ENCODE assay signal across 15 cellular contexts in the genomic region with DNA sequence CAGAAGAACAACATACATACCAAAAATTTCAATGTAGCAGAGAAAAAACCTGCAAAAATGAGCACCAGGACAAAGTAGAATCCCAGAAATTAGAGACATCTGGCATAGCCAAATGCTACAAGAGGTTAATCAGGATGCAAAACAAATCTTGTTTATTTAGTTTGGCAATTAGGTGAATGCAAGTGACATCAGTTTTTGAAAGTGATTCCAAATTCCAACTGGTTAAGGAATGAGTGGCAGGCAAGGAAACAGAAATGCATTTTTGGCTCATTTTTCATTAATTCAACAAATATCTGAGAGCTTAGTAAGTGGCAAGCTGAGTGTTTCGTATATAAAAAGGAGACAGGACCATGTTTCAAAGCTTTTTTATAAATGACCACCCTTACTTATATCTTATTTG. TPM values are rescaled to one million over a fixed set of nuclear protein-coding genes. Genes with fewer than 3 reads are reported as not detected.
DNase-seq lines count a peak whose midpoint lies in the region; ATAC-seq, FAIRE-seq and TF ChIP-seq lines count a peak whose summit lies in the region.
"Had no signal": no experiment of that assay in that cellular context is flagged by ENCODE, and none has a peak within 500 bp of the region (broad histone marks: within the 10 kb centered on the region; RNA-seq: fewer than 3 reads in every experiment).

No MANE protein-coding gene starts in this region.

- H3K9me3 ChIP-seq in PC-3 (ENCODE audit: low read length) (no peaks in the 10 kb centered on the region), endothelial cell of umbilical vein (replicated peaks; ENCODE audit: control insufficient read depth, insufficient read depth, low read length) (no peaks in the 10 kb centered on the region), trophoblast cell (ENCODE audit: insufficient read depth, low read depth, low read length) (no peaks in the 10 kb centered on the region)

- H3K27ac ChIP-seq in PC-3 (ENCODE audit: low read length) (no peak overlapping the region), endothelial cell of umbilical vein (ENCODE audit: insufficient read depth, low read depth, low read length) (no peak overlapping the region), trophoblast cell (ENCODE audit: low read depth, low read length) (no peak overlapping the region)
- H3K27ac ChIP-seq: foreskin keratinocyte had no signal

- H2BK12ac ChIP-seq in trophoblast cell (ENCODE audit: low read length), result no peak overlapping the region

- ATAC-seq in PC-3, result peak; percentile 43
- no peak for ATAC-seq in activated CD4-positive, alpha-beta T cell treated with anti-CD3 and anti-CD28 coated beads for 36 hours
- ATAC-seq: foreskin keratinocyte; natural killer cell treated with Interleukin-12 subunit alpha and Interleukin-12 subunit beta and Interleukin-15 and Interleukin-18, amount 100 ng/mL, for 72 hours had no signal

- no peak overlapping the region for H3K18ac ChIP-seq in trophoblast cell (ENCODE audit: low read length)

- no peaks in the 10 kb centered on the region for H3F3A ChIP-seq in PC-3 (ENCODE audit: low read length, unreplicated experiment)

- intact Hi-C loops in PC-3 (cut with micrococcal nuclease) (no loop called here), endothelial cell of umbilical vein (cut with micrococcal nuclease) (no loop called here)
- intact Hi-C loops in activated CD4-positive, alpha-beta T cell treated with anti-CD3 and anti-CD28 coated beads for 36 hours (cut with DNase I, micrococcal nuclease), result loop anchor here in 1 of 2 experiments (5.0 kb wide), 1 partner anchor 43 kb away; no protein-coding TSS in a partner anchor

- H3K79me2 ChIP-seq in PC-3 (ENCODE audit: low read length) (peaks cover 100% of the 10 kb centered on the region), endothelial cell of umbilical vein (ENCODE audit: control insufficient read depth, insufficient read depth, low read length) (peaks cover 98% of the 10 kb centered on the region), trophoblast cell (ENCODE audit: control insufficient read depth, insufficient read depth, low read length, poor library complexity) (peaks cover 5% of the 10 kb centered on the region)

- BruUV-seq in PC-3 (replicated peaks; lab: Mats Ljungman, UMichigan) (no TSS peak), endothelial cell of umbilical vein (replicated peaks; lab: Mats Ljungman, UMichigan) (no TSS peak)

- no peak overlapping the region for H3K23ac ChIP-seq in trophoblast cell (ENCODE audit: low read length)

- no peak overlapping the region for H3K27ac Mint-ChIP-seq in activated CD4-positive, alpha-beta T cell treated with anti-CD3 and anti-CD28 coated beads for 36 hours
- H3K27ac Mint-ChIP-seq: activated T-helper 2 cell treated with anti-CD3 and anti-CD28 coated beads, Interferon-gamma antibody, Interleukin-2, Interleukin-4, amounts not matched to agents 10 μg/mL and 5 μg/mL and 100 μg/mL, durations not matched to agents 14 hours and 24 hours and 36 hours had no signal

- H3K79me1 ChIP-seq in trophoblast cell (ENCODE audit: low read length), result no peaks in the 10 kb centered on the region

- H3K9ac ChIP-seq in PC-3 (ENCODE audit: low read length), result no peak overlapping the region
- no peak overlapping the region for H3K9ac ChIP-seq in endothelial cell of umbilical vein (replicated peaks; ENCODE audit: extremely low read depth, insufficient read depth, low read length)
- no peak overlapping the region for H3K9ac ChIP-seq in trophoblast cell (ENCODE audit: low read length)

- H3K4me2 ChIP-seq in PC-3 (ENCODE audit: low read length), result no peak overlapping the region
- H3K4me2 ChIP-seq in endothelial cell of umbilical vein (ENCODE audit: insufficient read depth, low read length), result no peak overlapping the region
- no peak overlapping the region for H3K4me2 ChIP-seq in trophoblast cell (ENCODE audit: low read length)

- no peak overlapping the region for H3K4ac ChIP-seq in trophoblast cell (ENCODE audit: low read depth, low read length)

- H4K91ac ChIP-seq in trophoblast cell (ENCODE audit: low read depth, low read length), result no peak overlapping the region

- no peak overlapping the region for H3K14ac ChIP-seq in trophoblast cell (ENCODE audit: low read length)

- H3K9me1 ChIP-seq in endothelial cell of umbilical vein (replicated peaks; ENCODE audit: control insufficient read depth, extremely low read depth, insufficient read depth, low read length), result no peaks in the 10 kb centered on the region

- H3K36me3 ChIP-seq in PC-3 (ENCODE audit: low read depth, low read length), result no peaks in the 10 kb centered on the region
- H3K36me3 ChIP-seq in endothelial cell of umbilical vein (ENCODE audit: control insufficient read depth in 2 of 2, extremely low read depth in 1 of 2, insufficient read depth in 2 of 2, low read length in 2 of 2), result no peaks in the 10 kb centered on the region
- no peaks in the 10 kb centered on the region for H3K36me3 ChIP-seq in trophoblast cell (ENCODE audit: control insufficient read depth in 1 of 2, insufficient read depth in 2 of 2, low read length in 2 of 2)

- H3K27me3 ChIP-seq in PC-3 (ENCODE audit: low read length) (no peaks in the 10 kb centered on the region), endothelial cell of umbilical vein (ENCODE audit: control insufficient read depth in 2 of 2, insufficient read depth in 2 of 2, low read length in 2 of 2) (no peaks in the 10 kb centered on the region), trophoblast cell (ENCODE audit: insufficient read depth, low read length) (no peaks in the 10 kb centered on the region)
- H3K27me3 ChIP-seq: foreskin keratinocyte had no signal

- H3K9me2 ChIP-seq in PC-3 (replicated peaks; ENCODE audit: low read length), result no peaks in the 10 kb centered on the region

- POLR2A ChIA-PET in PC-3 (lab: Charles Lee; ENCODE audit: unreplicated experiment), result no interaction called here
- POLR2A ChIA-PET in endothelial cell of umbilical vein (lab: Charles Lee), result no interaction called here
- POLR2A ChIA-PET in activated CD4-positive, alpha-beta T cell treated with anti-CD3 and anti-CD28 coated beads for 36 hours (lab: Charles Lee), result interaction anchor here (0.6 kb wide), 1 partner anchor 44 kb away, joined by 6 read pairs; no protein-coding TSS in a partner anchor

- no peak overlapping the region for H2BK5ac ChIP-seq in trophoblast cell (ENCODE audit: low read depth, low read length, poor library complexity)

- H2AFZ ChIP-seq in PC-3 (ENCODE audit: low read length) (no peak overlapping the region), endothelial cell of umbilical vein (ENCODE audit: low read depth, low read length) (no peak overlapping the region), trophoblast cell (ENCODE audit: insufficient read depth, low read length, poor library complexity) (no peak overlapping the region)

- H3K27me3 Mint-ChIP-seq in activated CD4-positive, alpha-beta T cell treated with anti-CD3 and anti-CD28 coated beads for 36 hours, result no peaks in the 10 kb centered on the region
- H3K27me3 Mint-ChIP-seq: natural killer cell treated with Interleukin-12 subunit alpha and Interleukin-12 subunit beta and Interleukin-15 and Interleukin-18, amount 100 ng/mL, for 72 hours had no signal

- dilution Hi-C loops in endothelial cell of umbilical vein (cut with MboI; ENCODE audit: extremely low pct_ligation_motif_present, low sequenced_read_pairs), result no loop called here

- WGBS in trophoblast cell (ENCODE audit: extremely low coverage, insufficient coverage, insufficient read length), result no CpG with 5 or more reads among the region's 1 CpG

- no peaks in the 10 kb centered on the region for H3K9me3 Mint-ChIP-seq in activated CD4-positive, alpha-beta T cell treated with anti-CD3 and anti-CD28 coated beads for 36 hours (ENCODE audit: low read depth)
- H3K9me3 Mint-ChIP-seq: activated T-helper 2 cell treated with anti-CD3 and anti-CD28 coated beads, Interferon-gamma antibody, Interleukin-2, Interleukin-4, amounts not matched to agents 10 μg/mL and 5 μg/mL and 100 μg/mL, durations not matched to agents 14 hours and 24 hours and 36 hours; natural killer cell treated with Interleukin-12 subunit alpha and Interleukin-12 subunit beta and Interleukin-15 and Interleukin-18, amount 100 ng/mL, for 72 hours had no signal

- no peak for TF ChIP-seq POLR2A in endothelial cell of umbilical vein (IDR thresholded peaks at IDR 0.05; ENCODE audit: low read depth, low read length)

- no peak overlapping the region for H4K8ac ChIP-seq in trophoblast cell (ENCODE audit: low read depth, low read length)

- H2BK120ac ChIP-seq in trophoblast cell (ENCODE audit: insufficient read depth, low read length, poor library complexity), result no peak overlapping the region

- DNase-seq in EL (peak; percentile 80), PC-3 (peak; percentile 48), endothelial cell of umbilical vein (ENCODE audit: low read depth, low spot score) (peak; percentile 45), trophoblast cell (peak; percentile 21 to 94), OCI-M1 (lab: John Stamatoyannopoulos, UW) (no peak), glomerular visceral epithelial cell (ENCODE audit: extremely low spot score) (no peak)
- no peak for DNase-seq in activated CD4-positive, alpha-beta T cell treated with anti-CD3 and anti-CD28 coated beads for 36 hours
- DNase-seq: cerebellar nuclear complex, foreskin keratinocyte, KBM-7, kidney, NCI-H2029 treated with DMSO at 0.1 percent for 48 hours had no signal

- no peak overlapping the region for H2AK5ac ChIP-seq in trophoblast cell (ENCODE audit: low read length)

- H4K20me1 ChIP-seq in PC-3 (ENCODE audit: low read length), result peaks cover 76% of the 10 kb centered on the region
- peaks cover 12% of the 10 kb centered on the region for H4K20me1 ChIP-seq in endothelial cell of umbilical vein (replicated peaks; ENCODE audit: control insufficient read depth, extremely low read depth, insufficient read depth, low read length)

- peaks cover 7% of the 10 kb centered on the region for H3K36me3 Mint-ChIP-seq in activated CD4-positive, alpha-beta T cell treated with anti-CD3 and anti-CD28 coated beads for 36 hours (ENCODE audit: low read depth)
- H3K36me3 Mint-ChIP-seq: natural killer cell treated with Interleukin-12 subunit alpha and Interleukin-12 subunit beta and Interleukin-15 and Interleukin-18, amount 100 ng/mL, for 72 hours had no signal

- FAIRE-seq in endothelial cell of umbilical vein (lab: Jason Lieb, UNC), result no peak
- FAIRE-seq: GM12892, kidney had no signal

- H3K4me3 ChIP-seq in PC-3 (ENCODE audit: low read length) (no peak overlapping the region), endothelial cell of umbilical vein (replicated peaks in 1 of 3; ENCODE audit: insufficient read depth in 1 of 3, low read depth in 1 of 3, low read length in 3 of 3) (no peak overlapping the region), trophoblast cell (ENCODE audit: low read depth, low read length) (no peak overlapping the region)

- H3K4me1 ChIP-seq in PC-3 (ENCODE audit: insufficient read depth, low read length) (peaks cover 23% of the 10 kb centered on the region), endothelial cell of umbilical vein (ENCODE audit: control insufficient read depth, extremely low read depth, insufficient read depth, low read length) (peaks cover 4% of the 10 kb centered on the region), trophoblast cell (ENCODE audit: control insufficient read depth in 1 of 2, insufficient read depth in 2 of 2, low read length in 2 of 2) (no peaks in the 10 kb centered on the region)

- CTCF ChIA-PET in PC-3 (lab: Charles Lee) (no interaction called here), endothelial cell of umbilical vein (lab: Charles Lee) (interaction anchor here (0.6 to 1.5 kb wide), 2 partner anchors 28 to 36 kb away, joined by 3 read pairs; no protein-coding TSS in a partner anchor)
- CTCF ChIA-PET in activated CD4-positive, alpha-beta T cell treated with anti-CD3 and anti-CD28 coated beads for 36 hours (lab: Charles Lee), result no interaction called here

- TF ChIP-seq CTCF in PC-3 (conservative IDR thresholded peaks at IDR 0.05; ENCODE audit: low read depth, low read length), result no peak
- TF ChIP-seq CTCF in endothelial cell of umbilical vein (IDR thresholded peaks at IDR 0.05; ENCODE audit: extremely low read depth in 1 of 2, insufficient read depth in 1 of 2, low read depth in 1 of 2, low read length in 2 of 2), result no peak

- peaks cover 84% of the 10 kb centered on the region for H3K4me1 Mint-ChIP-seq in activated CD4-positive, alpha-beta T cell treated with anti-CD3 and anti-CD28 coated beads for 36 hours

- no peak overlapping the region for H3K4me3 Mint-ChIP-seq in activated CD4-positive, alpha-beta T cell treated with anti-CD3 and anti-CD28 coated beads for 36 hours
- H3K4me3 Mint-ChIP-seq: natural killer cell treated with Interleukin-12 subunit alpha and Interleukin-12 subunit beta and Interleukin-15 and Interleukin-18, amount 100 ng/mL, for 72 hours had no signal

- H4K12ac ChIP-seq in trophoblast cell (ENCODE audit: low read depth, low read length), result no peak overlapping the region

RNA-seq across cellular contexts. Expression of a gene that starts 21.3 kb away (rescaled TPM):
- total RNA-seq in PC-3 (2014; rRNA removed), result 11.2 and 18.2 TPM in 2 replicates
- total RNA-seq in endothelial cell of umbilical vein, result 41.2 and 42.0 TPM in 2 replicates
- 11.4 and 12.2 TPM in 2 replicates for polyA plus RNA-seq in endothelial cell of umbilical vein
- polyA plus RNA-seq in endothelial cell of umbilical vein (2011; cell fraction: cytosol; rRNA removed), result 8.8 TPM in 2 replicates
- 40.6 and 40.9 TPM in 2 replicates for polyA plus RNA-seq in endothelial cell of umbilical vein (2011; cell fraction: nucleus; rRNA removed)
- 21.0 and 23.1 TPM in 2 replicates for polyA plus RNA-seq in endothelial cell of umbilical vein (2012)
- 19.2 and 26.0 TPM in 2 replicates for polyA minus RNA-seq in endothelial cell of umbilical vein
- 6.0 TPM for polyA minus RNA-seq in endothelial cell of umbilical vein (2011; cell fraction: cytosol; rRNA and poly(A)+ RNA removed)
- polyA minus RNA-seq in endothelial cell of umbilical vein (2011; cell fraction: nucleus; rRNA and poly(A)+ RNA removed), result 50.2 and 63.8 TPM in 2 replicates
- polyA plus RNA-seq in trophoblast cell (2013), result 27.5 and 27.9 TPM in 2 replicates
- 10 to 100 TPM; 47.1 to 62.8 TPM for total RNA-seq in activated CD4-positive, alpha-beta T cell treated with anti-CD3 and anti-CD28 coated beads for 36 hours

RNA-seq across cellular contexts. Expression of a gene that starts 51.1 kb away (rescaled TPM):
- total RNA-seq in PC-3 (2014; rRNA removed) (398 and 409 TPM in 2 replicates), endothelial cell of umbilical vein (190 and 198 TPM in 2 replicates)
- polyA plus RNA-seq in endothelial cell of umbilical vein, result 197 and 268 TPM in 2 replicates
- 386 and 426 TPM in 2 replicates for polyA plus RNA-seq in endothelial cell of umbilical vein (2011; cell fraction: cytosol; rRNA removed)
- polyA plus RNA-seq in endothelial cell of umbilical vein (2011; cell fraction: nucleus; rRNA removed), result 119 and 158 TPM in 2 replicates
- polyA plus RNA-seq in endothelial cell of umbilical vein (2012), result 308 and 331 TPM in 2 replicates
- 90.1 and 104 TPM in 2 replicates for polyA minus RNA-seq in endothelial cell of umbilical vein
- polyA minus RNA-seq in endothelial cell of umbilical vein (2011; cell fraction: cytosol; rRNA and poly(A)+ RNA removed), result 329 TPM
- polyA minus RNA-seq in endothelial cell of umbilical vein (2011; cell fraction: nucleus; rRNA and poly(A)+ RNA removed), result 22.3 and 24.2 TPM in 2 replicates
- polyA plus RNA-seq in trophoblast cell (2013), result 163 and 166 TPM in 2 replicates
- total RNA-seq in activated CD4-positive, alpha-beta T cell treated with anti-CD3 and anti-CD28 coated beads for 36 hours, result 100 to 1,000 TPM; 232 to 284 TPM

Comparison
In these comparisons a context has a peak if more than half of its experiments do, and no peak if none do; other contexts are left out.
1. DNase-seq: peak in EL (single experiment), PC-3 (single experiment), endothelial cell of umbilical vein (single experiment) and trophoblast cell (2 of 2); none in activated CD4-positive, alpha-beta T cell treated with anti-CD3 and anti-CD28 coated beads for 36 hours (single experiment), OCI-M1 (single experiment) and glomerular visceral epithelial cell (single experiment).